In the genomic region with DNA sequence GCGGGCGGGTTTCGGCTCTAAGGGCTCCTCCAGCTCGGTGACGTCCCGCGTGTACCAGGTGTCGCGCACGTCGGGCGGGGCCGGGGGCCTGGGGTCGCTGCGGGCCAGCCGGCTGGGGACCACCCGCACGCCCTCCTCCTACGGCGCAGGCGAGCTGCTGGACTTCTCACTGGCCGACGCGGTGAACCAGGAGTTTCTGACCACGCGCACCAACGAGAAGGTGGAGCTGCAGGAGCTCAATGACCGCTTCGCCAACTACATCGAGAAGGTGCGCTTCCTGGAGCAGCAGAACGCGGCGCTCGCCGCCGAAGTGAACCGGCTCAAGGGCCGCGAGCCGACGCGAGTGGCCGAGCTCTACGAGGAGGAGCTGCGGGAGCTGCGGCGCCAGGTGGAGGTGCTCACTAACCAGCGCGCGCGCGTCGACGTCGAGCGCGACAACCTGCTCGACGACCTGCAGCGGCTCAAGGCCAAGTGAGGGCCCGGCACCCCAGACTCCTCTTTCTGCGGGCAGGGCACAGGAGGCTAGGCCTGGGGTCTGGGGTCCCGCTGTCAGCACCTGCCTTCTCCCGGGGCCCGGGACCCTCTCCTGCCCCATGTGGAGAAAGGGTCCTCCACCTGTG, we compare ENCODE assay signal across 1 cellular context.
TF ChIP-seq lines count a peak whose summit lies in the region.

No MANE protein-coding gene starts in this region.

TF ChIP-seq in K562, 482 proteins besides CTCF, POLR2A, EP300 and RAD21:
- TF ChIP-seq PRPF4 (IDR thresholded peaks at IDR 0.05; ENCODE audit: insufficient read depth, low read depth, low read length, poor library complexity, severe bottlenecking) (peak; percentile 37), MLLT1 (IDR thresholded peaks at IDR 0.05) (0 out of 4 replicates have a peak, but pooled peaks of 1 of the 2 experiments have one; percentile 22), THRB (CRISPR knock-in tag; conservative IDR thresholded peaks at IDR 0.05) (no peak), ZKSCAN8 (CRISPR knock-in tag; IDR thresholded peaks at IDR 0.05) (no peak)
- TF ChIP-seq, protein P1, sequence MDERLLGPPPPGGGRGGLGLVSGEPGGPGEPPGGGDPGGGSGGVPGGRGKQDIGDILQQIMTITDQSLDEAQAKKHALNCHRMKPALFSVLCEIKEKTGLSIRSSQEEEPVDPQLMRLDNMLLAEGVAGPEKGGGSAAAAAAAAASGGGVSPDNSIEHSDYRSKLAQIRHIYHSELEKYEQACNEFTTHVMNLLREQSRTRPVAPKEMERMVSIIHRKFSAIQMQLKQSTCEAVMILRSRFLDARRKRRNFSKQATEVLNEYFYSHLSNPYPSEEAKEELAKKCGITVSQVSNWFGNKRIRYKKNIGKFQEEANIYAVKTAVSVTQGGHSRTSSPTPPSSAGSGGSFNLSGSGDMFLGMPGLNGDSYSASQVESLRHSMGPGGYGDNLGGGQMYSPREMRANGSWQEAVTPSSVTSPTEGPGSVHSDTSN (CRISPR knock-in tag; IDR thresholded peaks at IDR 0.05; ENCODE audit: low read depth): no peak
- TF ChIP-seq, protein P1 (tag; conservative IDR thresholded peaks at IDR 0.05; ENCODE audit: low read depth): no peak
- TF ChIP-seq, protein P2, sequence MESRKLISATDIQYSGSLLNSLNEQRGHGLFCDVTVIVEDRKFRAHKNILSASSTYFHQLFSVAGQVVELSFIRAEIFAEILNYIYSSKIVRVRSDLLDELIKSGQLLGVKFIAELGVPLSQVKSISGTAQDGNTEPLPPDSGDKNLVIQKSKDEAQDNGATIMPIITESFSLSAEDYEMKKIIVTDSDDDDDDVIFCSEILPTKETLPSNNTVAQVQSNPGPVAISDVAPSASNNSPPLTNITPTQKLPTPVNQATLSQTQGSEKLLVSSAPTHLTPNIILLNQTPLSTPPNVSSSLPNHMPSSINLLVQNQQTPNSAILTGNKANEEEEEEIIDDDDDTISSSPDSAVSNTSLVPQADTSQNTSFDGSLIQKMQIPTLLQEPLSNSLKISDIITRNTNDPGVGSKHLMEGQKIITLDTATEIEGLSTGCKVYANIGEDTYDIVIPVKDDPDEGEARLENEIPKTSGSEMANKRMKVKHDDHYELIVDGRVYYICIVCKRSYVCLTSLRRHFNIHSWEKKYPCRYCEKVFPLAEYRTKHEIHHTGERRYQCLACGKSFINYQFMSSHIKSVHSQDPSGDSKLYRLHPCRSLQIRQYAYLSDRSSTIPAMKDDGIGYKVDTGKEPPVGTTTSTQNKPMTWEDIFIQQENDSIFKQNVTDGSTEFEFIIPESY (CRISPR knock-in tag; IDR thresholded peaks at IDR 0.05): peak; percentile 79
